In the genomic region with DNA sequence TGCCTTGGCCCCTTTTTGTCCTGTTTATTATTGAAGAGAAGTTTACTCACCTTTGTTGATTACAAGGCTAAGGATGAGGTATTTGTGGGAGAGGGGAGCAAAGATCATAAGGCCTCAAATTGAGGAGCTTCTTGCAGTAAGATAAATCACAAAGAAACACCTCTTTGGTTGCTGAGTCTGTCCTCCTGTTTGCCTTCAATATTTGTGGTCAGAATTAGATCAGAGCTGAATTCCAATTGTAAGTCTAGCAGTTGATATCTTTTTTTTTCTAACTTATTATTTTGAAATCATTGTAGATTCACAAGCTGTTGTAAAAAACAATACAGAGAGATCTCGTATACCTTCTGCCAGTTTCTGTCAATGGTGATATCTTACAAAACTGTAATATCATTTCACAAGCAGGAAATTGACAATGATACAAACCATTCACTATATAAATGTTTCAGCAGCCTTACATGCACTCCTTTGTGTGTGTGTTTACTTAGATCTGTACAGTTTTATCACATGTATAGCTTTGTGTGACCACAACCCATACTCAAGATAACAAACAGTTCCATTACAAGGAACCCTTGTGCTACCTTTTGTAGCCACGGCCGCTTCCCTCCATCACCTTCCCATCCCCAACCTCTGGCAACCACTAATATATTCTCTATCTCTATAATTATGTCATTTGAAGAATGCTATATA, we compare ENCODE assay signal across 15 cellular contexts.
DNase-seq lines count a peak whose midpoint lies in the region; FAIRE-seq and TF ChIP-seq lines count a peak whose summit lies in the region.
"Had no signal": no experiment of that assay in that cellular context is flagged by ENCODE, and none has a peak within 500 bp of the region (broad histone marks: within the 10 kb centered on the region; RNA-seq: fewer than 3 reads in every experiment).

No MANE protein-coding gene starts in this region.

- no peak overlapping the region for H3K27ac Mint-ChIP-seq in astrocyte (ENCODE audit: unreplicated experiment)
- no peak overlapping the region for H3K27ac Mint-ChIP-seq in type B pancreatic cell
- H3K27ac Mint-ChIP-seq in activated T-helper 2 cell treated with anti-CD3 and anti-CD28 coated beads, Interferon-gamma antibody, Interleukin-2, Interleukin-4, amounts not matched to agents 10 μg/mL and 5 μg/mL and 100 μg/mL, durations not matched to agents 14 hours and 24 hours and 36 hours = no peak overlapping the region

- peak; percentile 39 for DNase-seq in AG10803 (ENCODE audit: low read depth)
- DNase-seq in NCI-H146 treated with DMSO at 0.1 percent for 48 hours (lab: John Stamatoyannopoulos, UW; ENCODE audit: unreplicated experiment) = peak; percentile 41
- peak; percentile 43 for DNase-seq in astrocyte (ENCODE audit: low read depth)
- DNase-seq in fibroblast of the aortic adventitia (ENCODE audit: low read depth) = peak; percentile 30
- DNase-seq in NCI-H1694 treated with DMSO at 0.1 percent for 48 hours (lab: John Stamatoyannopoulos, UW) = no peak
- DNase-seq in SIG-M5 (lab: John Stamatoyannopoulos, UW) = no peak
- no peak for DNase-seq in type B pancreatic cell (ENCODE audit: extremely low spot score, unreplicated experiment)
- no peak for DNase-seq in activated T-helper 2 cell treated with anti-CD3 and anti-CD28 coated beads, Interferon-gamma antibody, Interleukin-2, Interleukin-4, amounts not matched to agents 10 μg/mL and 5 μg/mL and 100 μg/mL, durations not matched to agents 14 hours and 24 hours and 36 hours (ENCODE audit: low spot score)
- DNase-seq: COR-L47, MV-4-11, NCI-H1436 treated with DMSO at 0.1 percent for 48 hours, NCI-H510A had no signal

- H3K4me2 ChIP-seq in astrocyte (ENCODE audit: low read length) = no peak overlapping the region

- FAIRE-seq in astrocyte (lab: Jason Lieb, UNC) = peak; percentile 23
- FAIRE-seq: A204.1, GM12891 had no signal

- H3K79me2 ChIP-seq in astrocyte (ENCODE audit: insufficient read depth, low read length) = no peaks in the 10 kb centered on the region

- H3K4me3 Mint-ChIP-seq in astrocyte (ENCODE audit: unreplicated experiment) = no peak overlapping the region
- no peak overlapping the region for H3K4me3 Mint-ChIP-seq in type B pancreatic cell
- no peak overlapping the region for H3K4me3 Mint-ChIP-seq in activated T-helper 2 cell treated with anti-CD3 and anti-CD28 coated beads, Interferon-gamma antibody, Interleukin-2, Interleukin-4, amounts not matched to agents 10 μg/mL and 5 μg/mL and 100 μg/mL, durations not matched to agents 14 hours and 24 hours and 36 hours (ENCODE audit: low read depth)

- H2AFZ ChIP-seq in astrocyte (ENCODE audit: low read depth, low read length) = no peak overlapping the region

- no peak overlapping the region for H3K4me3 ChIP-seq in AG10803 (ENCODE audit: low read length)
- no peak overlapping the region for H3K4me3 ChIP-seq in astrocyte (ENCODE audit: insufficient read depth, low read depth, low read length)
- H3K4me3 ChIP-seq in fibroblast of the aortic adventitia (ENCODE audit: low read depth, low read length) = no peak overlapping the region

- H3K4me1 Mint-ChIP-seq in astrocyte (ENCODE audit: low read depth, unreplicated experiment) (peaks cover 8% of the 10 kb centered on the region), type B pancreatic cell (ENCODE audit: unreplicated experiment) (peaks cover 9% of the 10 kb centered on the region)
- no peaks in the 10 kb centered on the region for H3K4me1 Mint-ChIP-seq in activated T-helper 2 cell treated with anti-CD3 and anti-CD28 coated beads, Interferon-gamma antibody, Interleukin-2, Interleukin-4, amounts not matched to agents 10 μg/mL and 5 μg/mL and 100 μg/mL, durations not matched to agents 14 hours and 24 hours and 36 hours (ENCODE audit: low read depth)

- no peaks in the 10 kb centered on the region for H3K27me3 Mint-ChIP-seq in astrocyte (ENCODE audit: low read depth, unreplicated experiment)
- H3K27me3 Mint-ChIP-seq in type B pancreatic cell = no peaks in the 10 kb centered on the region
- peaks cover 4% of the 10 kb centered on the region for H3K27me3 Mint-ChIP-seq in activated T-helper 2 cell treated with anti-CD3 and anti-CD28 coated beads, Interferon-gamma antibody, Interleukin-2, Interleukin-4, amounts not matched to agents 10 μg/mL and 5 μg/mL and 100 μg/mL, durations not matched to agents 14 hours and 24 hours and 36 hours (ENCODE audit: low read depth)

- H3K36me3 Mint-ChIP-seq in astrocyte (ENCODE audit: low read depth, unreplicated experiment) (peaks cover 18% of the 10 kb centered on the region), type B pancreatic cell (peaks cover 13% of the 10 kb centered on the region)
- no peaks in the 10 kb centered on the region for H3K36me3 Mint-ChIP-seq in activated T-helper 2 cell treated with anti-CD3 and anti-CD28 coated beads, Interferon-gamma antibody, Interleukin-2, Interleukin-4, amounts not matched to agents 10 μg/mL and 5 μg/mL and 100 μg/mL, durations not matched to agents 14 hours and 24 hours and 36 hours (ENCODE audit: low read depth)

- no peaks in the 10 kb centered on the region for H3K4me1 ChIP-seq in astrocyte (ENCODE audit: insufficient read depth, low read length)

- H3K36me3 ChIP-seq in astrocyte (ENCODE audit: insufficient read depth, low read length) = peaks cover 17% of the 10 kb centered on the region

- H3K9me3 Mint-ChIP-seq in astrocyte (ENCODE audit: unreplicated experiment) = no peaks in the 10 kb centered on the region
- H3K9me3 Mint-ChIP-seq in type B pancreatic cell = no peaks in the 10 kb centered on the region
- H3K9me3 Mint-ChIP-seq in activated T-helper 2 cell treated with anti-CD3 and anti-CD28 coated beads, Interferon-gamma antibody, Interleukin-2, Interleukin-4, amounts not matched to agents 10 μg/mL and 5 μg/mL and 100 μg/mL, durations not matched to agents 14 hours and 24 hours and 36 hours = no peaks in the 10 kb centered on the region

- H3K9ac ChIP-seq in astrocyte (ENCODE audit: low read length) = no peak overlapping the region

- no peak overlapping the region for H3K27ac ChIP-seq in astrocyte (ENCODE audit: low read depth, low read length)
- H3K27ac ChIP-seq: C4-2B had no signal

- H4K20me1 ChIP-seq in astrocyte (ENCODE audit: insufficient read depth, low read length) = no peaks in the 10 kb centered on the region

- intact Hi-C loops in activated T-helper 2 cell treated with anti-CD3 and anti-CD28 coated beads, Interferon-gamma antibody, Interleukin-2, Interleukin-4, amounts not matched to agents 10 μg/mL and 5 μg/mL and 100 μg/mL, durations not matched to agents 14 hours and 24 hours and 36 hours (cut with micrococcal nuclease) = no loop called here

- H3K9me3 ChIP-seq in astrocyte (ENCODE audit: insufficient read depth, low read depth, low read length) = no peaks in the 10 kb centered on the region

- TF ChIP-seq CTCF in AG10803 (conservative IDR thresholded peaks at IDR 0.05; ENCODE audit: low read length) (no peak), astrocyte (IDR thresholded peaks at IDR 0.05; ENCODE audit: insufficient read depth, low read depth, low read length) (no peak), fibroblast of the aortic adventitia (IDR thresholded peaks at IDR 0.05; ENCODE audit: insufficient read depth, low read length) (no peak), type B pancreatic cell (conservative IDR thresholded peaks at IDR 0.05) (no peak)

- no peaks in the 10 kb centered on the region for H3K27me3 ChIP-seq in astrocyte (ENCODE audit: insufficient read depth, low read length)

Comparison
In these comparisons a context has a peak if more than half of its experiments do, and no peak if none do; other contexts are left out.
1. DNase-seq: peak in AG10803 (single experiment), NCI-H146 treated with DMSO at 0.1 percent for 48 hours (single experiment), astrocyte (single experiment) and fibroblast of the aortic adventitia (single experiment); none in NCI-H1694 treated with DMSO at 0.1 percent for 48 hours (single experiment), SIG-M5 (single experiment), type B pancreatic cell (single experiment) and activated T-helper 2 cell treated with anti-CD3 and anti-CD28 coated beads, Interferon-gamma antibody, Interleukin-2, Interleukin-4, amounts not matched to agents 10 μg/mL and 5 μg/mL and 100 μg/mL, durations not matched to agents 14 hours and 24 hours and 36 hours (single experiment).